1 cellular context compared by ENCODE assay signal in the genomic region with DNA sequence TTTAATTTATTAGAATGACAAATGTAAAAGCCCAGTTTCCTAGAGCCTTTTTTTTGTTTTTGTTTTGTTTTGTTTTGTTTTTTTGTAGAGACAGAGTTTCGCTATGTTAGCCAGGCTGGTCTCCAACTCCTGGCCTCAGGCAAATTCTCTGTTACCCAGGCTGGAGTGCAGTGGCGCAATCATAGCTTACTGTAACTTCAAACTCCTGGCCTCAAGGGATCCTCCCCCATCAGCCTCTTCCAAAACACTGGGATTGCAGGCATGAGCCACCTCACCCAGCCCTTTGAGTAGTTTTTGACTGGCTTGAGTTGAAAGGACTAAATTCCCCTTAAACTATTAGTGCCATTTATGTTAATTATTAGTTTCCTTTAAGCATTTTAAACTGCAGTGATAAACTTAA.
TF ChIP-seq lines count a peak whose summit lies in the region.

No MANE protein-coding gene starts in this region.

TF ChIP-seq in GM23338, 12 proteins besides CTCF, POLR2A, EP300 and RAD21 (continued from another document):
- TF ChIP-seq, protein P1, sequence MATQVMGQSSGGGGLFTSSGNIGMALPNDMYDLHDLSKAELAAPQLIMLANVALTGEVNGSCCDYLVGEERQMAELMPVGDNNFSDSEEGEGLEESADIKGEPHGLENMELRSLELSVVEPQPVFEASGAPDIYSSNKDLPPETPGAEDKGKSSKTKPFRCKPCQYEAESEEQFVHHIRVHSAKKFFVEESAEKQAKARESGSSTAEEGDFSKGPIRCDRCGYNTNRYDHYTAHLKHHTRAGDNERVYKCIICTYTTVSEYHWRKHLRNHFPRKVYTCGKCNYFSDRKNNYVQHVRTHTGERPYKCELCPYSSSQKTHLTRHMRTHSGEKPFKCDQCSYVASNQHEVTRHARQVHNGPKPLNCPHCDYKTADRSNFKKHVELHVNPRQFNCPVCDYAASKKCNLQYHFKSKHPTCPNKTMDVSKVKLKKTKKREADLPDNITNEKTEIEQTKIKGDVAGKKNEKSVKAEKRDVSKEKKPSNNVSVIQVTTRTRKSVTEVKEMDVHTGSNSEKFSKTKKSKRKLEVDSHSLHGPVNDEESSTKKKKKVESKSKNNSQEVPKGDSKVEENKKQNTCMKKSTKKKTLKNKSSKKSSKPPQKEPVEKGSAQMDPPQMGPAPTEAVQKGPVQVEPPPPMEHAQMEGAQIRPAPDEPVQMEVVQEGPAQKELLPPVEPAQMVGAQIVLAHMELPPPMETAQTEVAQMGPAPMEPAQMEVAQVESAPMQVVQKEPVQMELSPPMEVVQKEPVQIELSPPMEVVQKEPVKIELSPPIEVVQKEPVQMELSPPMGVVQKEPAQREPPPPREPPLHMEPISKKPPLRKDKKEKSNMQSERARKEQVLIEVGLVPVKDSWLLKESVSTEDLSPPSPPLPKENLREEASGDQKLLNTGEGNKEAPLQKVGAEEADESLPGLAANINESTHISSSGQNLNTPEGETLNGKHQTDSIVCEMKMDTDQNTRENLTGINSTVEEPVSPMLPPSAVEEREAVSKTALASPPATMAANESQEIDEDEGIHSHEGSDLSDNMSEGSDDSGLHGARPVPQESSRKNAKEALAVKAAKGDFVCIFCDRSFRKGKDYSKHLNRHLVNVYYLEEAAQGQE (IDR thresholded peaks at IDR 0.05; ENCODE audit: unreplicated experiment) = no peak
- no peak for TF ChIP-seq ZNF114 (CRISPR knock-in tag; IDR thresholded peaks at IDR 0.05)
- TF ChIP-seq ZNF331 (CRISPR knock-in tag; IDR thresholded peaks at IDR 0.05; ENCODE audit: low read depth) = no peak
- no peak for TF ChIP-seq NANOG (IDR thresholded peaks at IDR 0.05; ENCODE audit: borderline replicate concordance)
- no peak for TF ChIP-seq EZH2phosphoT487 (IDR thresholded peaks at IDR 0.05; ENCODE audit: unreplicated experiment)
- no peak for TF ChIP-seq CREB1 (CRISPR knock-in tag; IDR thresholded peaks at IDR 0.05; ENCODE audit: low read depth)
- TF ChIP-seq STAT1 (IDR thresholded peaks at IDR 0.05; ENCODE audit: unreplicated experiment) = no peak
